Comparison of ENCODE assay signal across 8 cellular contexts in genomic region chr1:243731301-243731891, GRCh38.
A peak's percentile ranks its signal among the peaks of the same experiment; 100 is the strongest.
DNase-seq lines count a peak whose midpoint lies in the region; ATAC-seq, FAIRE-seq and TF ChIP-seq lines count a peak whose summit lies in the region.

No MANE protein-coding gene starts in this region.

- H3K4me2 ChIP-seq in HepG2 (ENCODE audit: low read depth, low read length), result no peak overlapping the region

- BruUV-seq in HepG2 (replicated peaks; lab: Mats Ljungman, UMichigan) (no TSS peak), A673 (replicated peaks; lab: Mats Ljungman, UMichigan) (no TSS peak)

- POLR2A ChIA-PET in HepG2 (lab: Yijun Ruan, JAX) (no interaction called here), A673 (lab: Charles Lee; ENCODE audit: low non-redundant PET) (no interaction called here)

- in situ Hi-C loops in HepG2 (cut with HindIII; ENCODE audit: extremely low pct_ligation_motif_present, low pct_unique_long_range_greater_than_20kb), result no loop called here

- TF ChIP-seq CTCF in liver (IDR thresholded peaks at IDR 0.05; ENCODE audit: low read depth, low read length, missing input control) (no peak), HepG2 (CRISPR knock-in tag; IDR thresholded peaks at IDR 0.05) (no peak), left lung (IDR thresholded peaks at IDR 0.05) (no peak), A673 (conservative IDR thresholded peaks at IDR 0.05; ENCODE audit: low read depth, low read length) (no peak)

- H4K20me1 ChIP-seq in HepG2 (ENCODE audit: insufficient read depth, low read length), result no peaks in the 10 kb centered on the region

- ATAC-seq in HepG2 (no peak), left lung (peak; percentile 86), HG03460 (IDR thresholded peaks at IDR 0.05; ENCODE audit: unreplicated experiment) (no peak)

- no peak for FAIRE-seq in HepG2 (lab: Jason Lieb, UNC)

- CTCF ChIA-PET in HepG2 (lab: Yijun Ruan, JAX; ENCODE audit: low intra/inter-chr PET ratio, low total read pairs), result no interaction called here
- CTCF ChIA-PET in A673 (lab: Charles Lee), result no interaction called here

- H3K9ac ChIP-seq in liver (ENCODE audit: low read depth in 1 of 2, low read length in 2 of 2) (no peak overlapping the region), HepG2 (ENCODE audit: insufficient read depth, low read depth, low read length) (no peak overlapping the region)

- H3K27me3 ChIP-seq in liver (ENCODE audit: control insufficient read depth in 4 of 4, insufficient read depth in 4 of 4, low read length in 3 of 4) (no peaks in the 10 kb centered on the region), HepG2 (ENCODE audit: control insufficient read depth in 1 of 2, insufficient read depth in 2 of 2, low read length in 2 of 2) (no peaks in the 10 kb centered on the region), left lung (no peaks in the 10 kb centered on the region), A673 (replicated peaks; ENCODE audit: insufficient read depth, low read depth, low read length, poor library complexity) (no peaks in the 10 kb centered on the region)

- H3K4me3 ChIP-seq in liver (ENCODE audit: low read depth in 1 of 3, low read length in 3 of 3) (no peak overlapping the region), HepG2 (replicated peaks in 1 of 3; ENCODE audit: insufficient read depth in 1 of 3, low read depth in 2 of 3, low read length in 3 of 3) (no peak overlapping the region), left lung (no peak overlapping the region), A673 (ENCODE audit: low read depth, low read length, poor library complexity, severe bottlenecking) (no peak overlapping the region)

- no peaks in the 10 kb centered on the region for H3K36me3 ChIP-seq in liver (ENCODE audit: control insufficient read depth in 4 of 4, insufficient read depth in 3 of 4, low read depth in 1 of 4, low read length in 3 of 4)
- H3K36me3 ChIP-seq in HepG2 (replicated peaks in 1 of 2; ENCODE audit: control insufficient read depth in 1 of 2, insufficient read depth in 2 of 2, low read length in 2 of 2), result no peaks in the 10 kb centered on the region
- no peaks in the 10 kb centered on the region for H3K36me3 ChIP-seq in left lung
- H3K36me3 ChIP-seq in A673 (ENCODE audit: insufficient read depth, low read length, poor library complexity, severe bottlenecking), result no peaks in the 10 kb centered on the region

- no peak for TF ChIP-seq POLR2A in HepG2 (IDR thresholded peaks at IDR 0.05; ENCODE audit: insufficient read depth in 1 of 2, low read depth in 2 of 2, low read length in 2 of 2)

- no peak for DNase-seq in HepG2 (ENCODE audit: low spot score)
- peak; percentile 69 for DNase-seq in astrocyte of the hippocampus (ENCODE audit: low read depth, low spot score)
- peak in 1 of 2 donors; percentile 55 for DNase-seq in left lung
- no peak for DNase-seq in DMS114 treated with DMSO at 0.1 percent for 48 hours (lab: John Stamatoyannopoulos, UW; ENCODE audit: unreplicated experiment)
- no peak for DNase-seq in DMS53 (lab: John Stamatoyannopoulos, UW)
- no peak for DNase-seq in A673 (ENCODE audit: low spot score)

- no peak overlapping the region for H2AFZ ChIP-seq in HepG2 (ENCODE audit: low read length)

- intact Hi-C loops in HepG2 (cut with micrococcal nuclease; ENCODE audit: unreplicated experiment), result no loop called here
- intact Hi-C loops in left lung (cut with DNase I), result no loop called here
- intact Hi-C loops in A673 (cut with micrococcal nuclease; ENCODE audit: unreplicated experiment), result no loop called here

- no peaks in the 10 kb centered on the region for H3K79me2 ChIP-seq in HepG2 (ENCODE audit: insufficient read depth, low read length)

- H3K4me1 ChIP-seq in liver (ENCODE audit: control insufficient read depth in 4 of 4, insufficient read depth in 4 of 4, low read length in 3 of 4), result peaks cover 0 to 16% (median 9%) of the 10 kb centered on the region in 4 donors
- no peaks in the 10 kb centered on the region for H3K4me1 ChIP-seq in HepG2 (ENCODE audit: insufficient read depth, low read length)
- H3K4me1 ChIP-seq in left lung, result peaks cover 0 to 64% of the 10 kb centered on the region in 2 donors
- H3K4me1 ChIP-seq in A673 (ENCODE audit: insufficient read depth, low read length, poor library complexity, severe bottlenecking), result no peaks in the 10 kb centered on the region

- 23% methylated on average over 3 of the region's 3 CpGs for WGBS in liver
- WGBS in HepG2 (ENCODE audit: low lambda C conversion rate), result 34% methylated on average over 3 of the region's 3 CpGs

- TF ChIP-seq RAD21 in liver (IDR thresholded peaks at IDR 0.05), result peak; percentile 3 to 12
- TF ChIP-seq RAD21 in HepG2 (CRISPR knock-in tag; IDR thresholded peaks at IDR 0.05), result no peak

- TF ChIP-seq EP300 in HepG2 (IDR thresholded peaks at IDR 0.05; ENCODE audit: low read depth in 2 of 2, low read length in 2 of 2) (no peak), HepG2 (CRISPR knock-in tag; IDR thresholded peaks at IDR 0.05; ENCODE audit: borderline replicate concordance) (no peak)

- H3K9me3 ChIP-seq in liver (ENCODE audit: control insufficient read depth in 4 of 4, low read length in 3 of 4), result no peaks in the 10 kb centered on the region
- no peaks in the 10 kb centered on the region for H3K9me3 ChIP-seq in HepG2 (ENCODE audit: low read length)
- peaks cover 0 to 2% of the 10 kb centered on the region in 2 donors for H3K9me3 ChIP-seq in left lung
- no peaks in the 10 kb centered on the region for H3K9me3 ChIP-seq in A673 (ENCODE audit: low read depth, low read length, poor library complexity, severe bottlenecking)

- peak overlapping the region; percentile 51 to 52 for H3K27ac ChIP-seq in liver (ENCODE audit: low read depth in 1 of 2, low read length in 2 of 2)
- no peak overlapping the region for H3K27ac ChIP-seq in HepG2 (ENCODE audit: extremely low read length, insufficient read depth, low read length)
- peak overlapping the region; percentile 33 to 91 for H3K27ac ChIP-seq in left lung
- no peak overlapping the region for H3K27ac ChIP-seq in A673 (ENCODE audit: low read depth, low read length, poor library complexity, severe bottlenecking)

TF ChIP-seq in liver, 16 proteins besides CTCF, POLR2A, EP300 and RAD21 (continues in another document):
- no peak for TF ChIP-seq HNF4G (IDR thresholded peaks at IDR 0.05)
- TF ChIP-seq FOXA2 (IDR thresholded peaks at IDR 0.05), result no peak
- TF ChIP-seq TAF1 (conservative IDR thresholded peaks at IDR 0.05), result no peak
- TF ChIP-seq SP1 (IDR thresholded peaks at IDR 0.05), result peak; percentile 58
- TF ChIP-seq HNF4A (conservative IDR thresholded peaks at IDR 0.05), result peak in 1 of 2 donors; percentile 37
- peak; percentile 70 for TF ChIP-seq YY1 (IDR thresholded peaks at IDR 0.05)
- no peak for TF ChIP-seq FOXA1 (IDR thresholded peaks at IDR 0.05)
- TF ChIP-seq ATF3 (IDR thresholded peaks at IDR 0.05), result no peak
- TF ChIP-seq MAX (IDR thresholded peaks at IDR 0.05), result peak; percentile 28
- no peak for TF ChIP-seq NR2F2 (IDR thresholded peaks at IDR 0.05)
- no peak for TF ChIP-seq GABPA (IDR thresholded peaks at IDR 0.05 in 1 of 2, conservative IDR thresholded peaks at IDR 0.05 in 1 of 2)

TF ChIP-seq in HepG2, 621 proteins besides CTCF, POLR2A, EP300 and RAD21:
- TF ChIP-seq ZNF777 (CRISPR knock-in tag; IDR thresholded peaks at IDR 0.05) (no peak), ISL2 (CRISPR knock-in tag; IDR thresholded peaks at IDR 0.05) (no peak), ZNF75D (CRISPR knock-in tag; IDR thresholded peaks at IDR 0.05; ENCODE audit: borderline replicate concordance) (no peak), ZNF274 (CRISPR knock-in tag; IDR thresholded peaks at IDR 0.05) (no peak), ZSCAN5A (CRISPR knock-in tag; IDR thresholded peaks at IDR 0.05; ENCODE audit: borderline replicate concordance) (no peak), ISX (CRISPR knock-in tag; conservative IDR thresholded peaks at IDR 0.05) (no peak), ZBTB1 (CRISPR knock-in tag; IDR thresholded peaks at IDR 0.05; ENCODE audit: borderline replicate concordance) (no peak), TMF1 (CRISPR knock-in tag; IDR thresholded peaks at IDR 0.05; ENCODE audit: low read depth) (no peak), CEBPZ (IDR thresholded peaks at IDR 0.05; ENCODE audit: low read length) (no peak)

Comparison
In these comparisons a context has a peak if more than half of its experiments do, and no peak if none do; other contexts are left out.
1. H3K27ac ChIP-seq: peak in liver (2 of 2) and left lung (2 of 2); none in HepG2 (single experiment) and A673 (single experiment).